1 cellular context compared by ENCODE assay signal in genomic region chr1:167219646-167220536, GRCh38.
A peak's percentile ranks its signal among the peaks of the same experiment; 100 is the strongest.
TF ChIP-seq lines count a peak whose summit lies in the region.

No MANE protein-coding gene starts in this region.

TF ChIP-seq in HepG2, 621 proteins besides CTCF, POLR2A, EP300 and RAD21 (continued from another document):
- TF ChIP-seq TERF1 (CRISPR knock-in tag; IDR thresholded peaks at IDR 0.05) (no peak), PPARG (CRISPR knock-in tag; conservative IDR thresholded peaks at IDR 0.05) (peak; percentile 60; the same call in 1 of the 2 replicates), ZNF644 (CRISPR knock-in tag; IDR thresholded peaks at IDR 0.05; ENCODE audit: low read depth) (no peak), MAF1 (CRISPR knock-in tag; IDR thresholded peaks at IDR 0.05; ENCODE audit: borderline replicate concordance) (no peak), MTA1 (CRISPR knock-in tag; IDR thresholded peaks at IDR 0.05; ENCODE audit: borderline replicate concordance) (peak; percentile 65; the same call in 1 of the 2 replicates), ZNF33A (CRISPR knock-in tag; IDR thresholded peaks at IDR 0.05; ENCODE audit: borderline replicate concordance) (0 out of 2 replicates have a peak, but pooled peaks have one; percentile 12), ZBTB20 (CRISPR knock-in tag; IDR thresholded peaks at IDR 0.05; ENCODE audit: borderline replicate concordance, low read depth) (no peak), PLSCR1 (CRISPR knock-in tag; IDR thresholded peaks at IDR 0.05; ENCODE audit: borderline replicate concordance) (no peak), RCOR2 (CRISPR knock-in tag; IDR thresholded peaks at IDR 0.05) (no peak), TGIF2 (CRISPR knock-in tag; IDR thresholded peaks at IDR 0.05) (peak; percentile 43; the same call in 1 of the 2 replicates), ZFP37 (CRISPR knock-in tag; IDR thresholded peaks at IDR 0.05; ENCODE audit: borderline replicate concordance) (no peak), SCMH1 (CRISPR knock-in tag; IDR thresholded peaks at IDR 0.05; ENCODE audit: borderline replicate concordance) (no peak), CHCHD3 (CRISPR knock-in tag; IDR thresholded peaks at IDR 0.05) (no peak), RARG (CRISPR knock-in tag; IDR thresholded peaks at IDR 0.05; ENCODE audit: low read depth) (no peak), SSRP1 (CRISPR knock-in tag; IDR thresholded peaks at IDR 0.05) (no peak; the same call in 1 of the 2 replicates), ZNF501 (CRISPR knock-in tag; IDR thresholded peaks at IDR 0.05) (peak; percentile 86), NAIF1 (CRISPR knock-in tag; IDR thresholded peaks at IDR 0.05; ENCODE audit: borderline replicate concordance) (no peak), SOX13 (IDR thresholded peaks at IDR 0.05) (no peak), SOX13 (CRISPR knock-in tag; conservative IDR thresholded peaks at IDR 0.05 in 1 of 2, IDR thresholded peaks at IDR 0.05 in 1 of 2) (0 out of 4 replicates have a peak, but pooled peaks of 1 of the 2 experiments have one; percentile 20), MAFK (conservative IDR thresholded peaks at IDR 0.05 in 1 of 2, IDR thresholded peaks at IDR 0.05 in 1 of 2; ENCODE audit: low read length in 2 of 2) (no peak), ZNF709 (CRISPR knock-in tag; IDR thresholded peaks at IDR 0.05) (0 out of 2 replicates have a peak, but pooled peaks have one; percentile 35)
- TF ChIP-seq, protein P1, sequence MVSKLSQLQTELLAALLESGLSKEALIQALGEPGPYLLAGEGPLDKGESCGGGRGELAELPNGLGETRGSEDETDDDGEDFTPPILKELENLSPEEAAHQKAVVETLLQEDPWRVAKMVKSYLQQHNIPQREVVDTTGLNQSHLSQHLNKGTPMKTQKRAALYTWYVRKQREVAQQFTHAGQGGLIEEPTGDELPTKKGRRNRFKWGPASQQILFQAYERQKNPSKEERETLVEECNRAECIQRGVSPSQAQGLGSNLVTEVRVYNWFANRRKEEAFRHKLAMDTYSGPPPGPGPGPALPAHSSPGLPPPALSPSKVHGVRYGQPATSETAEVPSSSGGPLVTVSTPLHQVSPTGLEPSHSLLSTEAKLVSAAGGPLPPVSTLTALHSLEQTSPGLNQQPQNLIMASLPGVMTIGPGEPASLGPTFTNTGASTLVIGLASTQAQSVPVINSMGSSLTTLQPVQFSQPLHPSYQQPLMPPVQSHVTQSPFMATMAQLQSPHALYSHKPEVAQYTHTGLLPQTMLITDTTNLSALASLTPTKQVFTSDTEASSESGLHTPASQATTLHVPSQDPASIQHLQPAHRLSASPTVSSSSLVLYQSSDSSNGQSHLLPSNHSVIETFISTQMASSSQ (IDR thresholded peaks at IDR 0.05; ENCODE audit: low read depth) = no peak
- TF ChIP-seq, protein P1 (CRISPR knock-in tag; IDR thresholded peaks at IDR 0.05; ENCODE audit: borderline replicate concordance) = no peak
- TF ChIP-seq, protein P2, sequence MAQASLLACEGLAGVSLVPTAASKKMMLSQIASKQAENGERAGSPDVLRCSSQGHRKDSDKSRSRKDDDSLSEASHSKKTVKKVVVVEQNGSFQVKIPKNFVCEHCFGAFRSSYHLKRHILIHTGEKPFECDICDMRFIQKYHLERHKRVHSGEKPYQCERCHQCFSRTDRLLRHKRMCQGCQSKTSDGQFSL (CRISPR knock-in tag; IDR thresholded peaks at IDR 0.05) = no peak
- TF ChIP-seq, protein P3, sequence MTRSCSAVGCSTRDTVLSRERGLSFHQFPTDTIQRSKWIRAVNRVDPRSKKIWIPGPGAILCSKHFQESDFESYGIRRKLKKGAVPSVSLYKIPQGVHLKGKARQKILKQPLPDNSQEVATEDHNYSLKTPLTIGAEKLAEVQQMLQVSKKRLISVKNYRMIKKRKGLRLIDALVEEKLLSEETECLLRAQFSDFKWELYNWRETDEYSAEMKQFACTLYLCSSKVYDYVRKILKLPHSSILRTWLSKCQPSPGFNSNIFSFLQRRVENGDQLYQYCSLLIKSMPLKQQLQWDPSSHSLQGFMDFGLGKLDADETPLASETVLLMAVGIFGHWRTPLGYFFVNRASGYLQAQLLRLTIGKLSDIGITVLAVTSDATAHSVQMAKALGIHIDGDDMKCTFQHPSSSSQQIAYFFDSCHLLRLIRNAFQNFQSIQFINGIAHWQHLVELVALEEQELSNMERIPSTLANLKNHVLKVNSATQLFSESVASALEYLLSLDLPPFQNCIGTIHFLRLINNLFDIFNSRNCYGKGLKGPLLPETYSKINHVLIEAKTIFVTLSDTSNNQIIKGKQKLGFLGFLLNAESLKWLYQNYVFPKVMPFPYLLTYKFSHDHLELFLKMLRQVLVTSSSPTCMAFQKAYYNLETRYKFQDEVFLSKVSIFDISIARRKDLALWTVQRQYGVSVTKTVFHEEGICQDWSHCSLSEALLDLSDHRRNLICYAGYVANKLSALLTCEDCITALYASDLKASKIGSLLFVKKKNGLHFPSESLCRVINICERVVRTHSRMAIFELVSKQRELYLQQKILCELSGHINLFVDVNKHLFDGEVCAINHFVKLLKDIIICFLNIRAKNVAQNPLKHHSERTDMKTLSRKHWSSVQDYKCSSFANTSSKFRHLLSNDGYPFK (CRISPR knock-in tag; IDR thresholded peaks at IDR 0.05; ENCODE audit: borderline replicate concordance) = peak; percentile 84; the same call in 1 of the 2 replicates
- TF ChIP-seq, protein P4, sequence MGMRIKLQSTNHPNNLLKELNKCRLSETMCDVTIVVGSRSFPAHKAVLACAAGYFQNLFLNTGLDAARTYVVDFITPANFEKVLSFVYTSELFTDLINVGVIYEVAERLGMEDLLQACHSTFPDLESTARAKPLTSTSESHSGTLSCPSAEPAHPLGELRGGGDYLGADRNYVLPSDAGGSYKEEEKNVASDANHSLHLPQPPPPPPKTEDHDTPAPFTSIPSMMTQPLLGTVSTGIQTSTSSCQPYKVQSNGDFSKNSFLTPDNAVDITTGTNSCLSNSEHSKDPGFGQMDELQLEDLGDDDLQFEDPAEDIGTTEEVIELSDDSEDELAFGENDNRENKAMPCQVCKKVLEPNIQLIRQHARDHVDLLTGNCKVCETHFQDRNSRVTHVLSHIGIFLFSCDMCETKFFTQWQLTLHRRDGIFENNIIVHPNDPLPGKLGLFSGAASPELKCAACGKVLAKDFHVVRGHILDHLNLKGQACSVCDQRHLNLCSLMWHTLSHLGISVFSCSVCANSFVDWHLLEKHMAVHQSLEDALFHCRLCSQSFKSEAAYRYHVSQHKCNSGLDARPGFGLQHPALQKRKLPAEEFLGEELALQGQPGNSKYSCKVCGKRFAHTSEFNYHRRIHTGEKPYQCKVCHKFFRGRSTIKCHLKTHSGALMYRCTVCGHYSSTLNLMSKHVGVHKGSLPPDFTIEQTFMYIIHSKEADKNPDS (CRISPR knock-in tag; IDR thresholded peaks at IDR 0.05) = no peak
